In genomic region chr20:38748097-38748862, GRCh38 we compare ENCODE assay signal across 8 cellular contexts. TPM values are rescaled to one million over a fixed set of nuclear protein-coding genes. Genes with fewer than 3 reads are reported as not detected.
DNase-seq lines count a peak whose midpoint lies in the region; ATAC-seq and TF ChIP-seq lines count a peak whose summit lies in the region.

ACTR5 (plus strand) TSS chr20:38748460; CDS start chr20:38748479, 19 bp downstream.

- H3K9me3 ChIP-seq in DND-41 (ENCODE audit: insufficient read depth, low read length, severe bottlenecking) (no peaks in the 10 kb centered on the region), GM23248 (ENCODE audit: low read depth) (no peaks in the 10 kb centered on the region), KOPT-K1 (ENCODE audit: insufficient read depth, low read length, poor library complexity, severe bottlenecking) (no peaks in the 10 kb centered on the region), Panc1 (ENCODE audit: control insufficient read depth, insufficient read depth, low read depth, low read length) (no peaks in the 10 kb centered on the region), esophagus muscularis mucosa (no peaks in the 10 kb centered on the region)

- POLR2A ChIA-PET in Panc1 (lab: Charles Lee) = no interaction called here

- TF ChIP-seq CTCF in DND-41 (IDR thresholded peaks at IDR 0.05; ENCODE audit: borderline replicate concordance, extremely low read depth, low read length, poor library complexity, severe bottlenecking) = no peak
- TF ChIP-seq CTCF in Panc1 (IDR thresholded peaks at IDR 0.05) = no peak
- no peak for TF ChIP-seq CTCF in esophagus muscularis mucosa (IDR thresholded peaks at IDR 0.05)

- no peaks in the 10 kb centered on the region for H3K9me2 ChIP-seq in GM23248 (ENCODE audit: insufficient read depth)

- CTCF ChIA-PET in Panc1 (lab: Charles Lee) = interaction anchor here (0.6 to 1.0 kb wide), 2 partner anchors 90 to 114 kb away, joined by 3 read pairs; no protein-coding TSS in a partner anchor

- no TSS peak for BruUV-seq in Panc1 (replicated peaks; lab: Mats Ljungman, UMichigan)

- no peaks in the 10 kb centered on the region for H3K27me3 ChIP-seq in DND-41 (ENCODE audit: insufficient read depth, low read length, poor library complexity)
- H3K27me3 ChIP-seq in GM23248 (replicated peaks; ENCODE audit: insufficient read depth) = no peaks in the 10 kb centered on the region; the same call in 1 of the 2 replicates
- H3K27me3 ChIP-seq in Panc1 (ENCODE audit: control insufficient read depth, insufficient read depth, low read length) = no peaks in the 10 kb centered on the region
- H3K27me3 ChIP-seq in esophagus muscularis mucosa = peaks cover 0 to 6% (median 0%) of the 10 kb centered on the region in 4 donors

- TF ChIP-seq POLR2A in esophagus muscularis mucosa (IDR thresholded peaks at IDR 0.05; ENCODE audit: low read depth) = no peak

- H2AFZ ChIP-seq in DND-41 (ENCODE audit: low read depth, low read length) (peak within 1 kb of the TSS; percentile 99), GM23248 (peak within 1 kb of the TSS; percentile 96)

- 0 to 1% methylated on average over 71 to 81 of the region's 84 CpGs for WGBS in GM23248 (ENCODE audit: low coverage in 1 of 2, low lambda C conversion rate in 2 of 2, missing lambda C conversion rate in 2 of 2), 2 experiments
- WGBS in esophagus muscularis mucosa = 0% methylated on average over 49 of the region's 84 CpGs

- H3K4me3 ChIP-seq in DND-41 (ENCODE audit: low read depth in 1 of 2, low read length in 2 of 2) (peak within 1 kb of the TSS; percentile 40 to 82), GM23248 (peak within 1 kb of the TSS; percentile 88), Panc1 (ENCODE audit: low read depth in 2 of 2, low read length in 2 of 2) (peak within 1 kb of the TSS; percentile 90 to 95), esophagus muscularis mucosa (peak within 1 kb of the TSS; percentile 68 to 91 (median 79))

- H4K20me1 ChIP-seq in DND-41 (ENCODE audit: insufficient read depth, low read length) = no peaks in the 10 kb centered on the region
- H4K20me1 ChIP-seq in GM23248 (ENCODE audit: insufficient read depth) = no peaks in the 10 kb centered on the region

- peak; percentile 88 for ATAC-seq in DND-41 (ENCODE audit: insufficient read depth, low read depth)
- peak; percentile 96 for ATAC-seq in Panc1

- peaks cover 24% of the 10 kb centered on the region for H3K79me2 ChIP-seq in DND-41 (ENCODE audit: insufficient read depth, low read length)
- H3K79me2 ChIP-seq in GM23248 (ENCODE audit: insufficient read depth) = peaks cover 6% of the 10 kb centered on the region; the same call in 1 of the 2 replicates

- H3K4me1 ChIP-seq in DND-41 (ENCODE audit: insufficient read depth, low read length) (peaks cover 30% of the 10 kb centered on the region), GM23248 (ENCODE audit: insufficient read depth) (peaks cover 6% of the 10 kb centered on the region), Panc1 (ENCODE audit: control insufficient read depth, insufficient read depth, low read length) (peaks cover 14% of the 10 kb centered on the region), esophagus muscularis mucosa (peaks cover 11 to 26% (median 17%) of the 10 kb centered on the region in 4 donors)

- H3K4me2 ChIP-seq in DND-41 (ENCODE audit: insufficient read depth, low read length) = peak within 1 kb of the TSS; percentile 85
- H3K4me2 ChIP-seq in GM23248 (ENCODE audit: unreplicated experiment) = peak within 1 kb of the TSS; percentile 95

- TF ChIP-seq EP300 in esophagus muscularis mucosa (IDR thresholded peaks at IDR 0.05) = no peak

- DNase-seq in DND-41 (peak; percentile 97), GM23248 (peak; percentile 93), Panc1 (ENCODE audit: low read depth, low spot score) (peak; percentile 72), esophagus muscularis mucosa (ENCODE audit: extremely low spot score) (peak; percentile 98), myocyte (ENCODE audit: low read depth) (peak; percentile 92)
- DNase-seq in activated T-cell treated with anti-CD3 and anti-CD28 coated beads, Interleukin-2, amount 50 U/mL, for 48 hours = peak; percentile 99
- DNase-seq in stimulated activated CD8-positive, alpha-beta memory T cell treated with anti-CD3 and anti-CD28 coated beads, Interleukin-7, amount 100 ng/mL, for 24 hours (ENCODE audit: low read depth) = peak; percentile 97

- no peaks in the 10 kb centered on the region for H3F3A ChIP-seq in GM23248 (ENCODE audit: insufficient read depth)

- H3K9ac ChIP-seq in DND-41 (ENCODE audit: low read depth, low read length) (peak within 1 kb of the TSS; percentile 82), GM23248 (peak within 1 kb of the TSS; percentile 77)

- in situ Hi-C loops in GM23248 (cut with MboI) = no loop called here
- in situ Hi-C loops in Panc1 (cut with HindIII; ENCODE audit: low pct_unique_long_range_greater_than_20kb, low sequenced_read_pairs) = no loop called here

- intact Hi-C loops in Panc1 (cut with micrococcal nuclease; ENCODE audit: unreplicated experiment) (no loop called here), esophagus muscularis mucosa (cut with DNase I) (no loop called here)

- H3K36me3 ChIP-seq in DND-41 (ENCODE audit: insufficient read depth, low read length) = peaks cover 30% of the 10 kb centered on the region
- peaks cover 8% of the 10 kb centered on the region; the same call in 1 of the 2 replicates for H3K36me3 ChIP-seq in GM23248 (ENCODE audit: low read depth)
- peaks cover 28% of the 10 kb centered on the region for H3K36me3 ChIP-seq in KOPT-K1 (ENCODE audit: insufficient read depth, low read length)
- H3K36me3 ChIP-seq in Panc1 (ENCODE audit: control insufficient read depth, insufficient read depth, low read length) = peaks cover 2% of the 10 kb centered on the region
- H3K36me3 ChIP-seq in esophagus muscularis mucosa = peaks cover 3 to 16% (median 10%) of the 10 kb centered on the region in 4 donors

- H3K27ac ChIP-seq in DND-41 (ENCODE audit: low read length) = peak within 1 kb of the TSS; percentile 82
- H3K27ac ChIP-seq in GM23248 = peak within 1 kb of the TSS; percentile 60; the same call in 1 of the 2 replicates
- H3K27ac ChIP-seq in KOPT-K1 (ENCODE audit: low read depth, low read length, poor library complexity, severe bottlenecking) = peak within 1 kb of the TSS; percentile 57
- H3K27ac ChIP-seq in Panc1 (ENCODE audit: low read length) = peak within 1 kb of the TSS; percentile 84
- peak within 1 kb of the TSS; percentile 80 to 90 (median 85) for H3K27ac ChIP-seq in esophagus muscularis mucosa (replicated peaks in 1 of 4)

RNA-seq across cellular contexts. Expression of gene ACTR5, which starts in this region (rescaled TPM):
- total RNA-seq in GM23248 (2014; rRNA removed; shearing (Covaris generic)) = 3.0 and 5.1 TPM in 2 replicates
- polyA plus RNA-seq in GM23248 (2016; fragmentation: Nextera tagmentation; extraction: Ambion mirVana) = 3.4 and 4.0 TPM in 2 replicates
- total RNA-seq in Panc1 (2021; ENCODE audit: unreplicated experiment) = 12.1 TPM
- 8.8 TPM for polyA plus RNA-seq in Panc1 (2012; ENCODE audit: insufficient read length)
- total RNA-seq in esophagus muscularis mucosa = 1 to 10 TPM; 5.8 to 9.8 (median 8.6) TPM
- total RNA-seq in myocyte = 6.1 and 6.7 TPM in 2 replicates
- polyA plus RNA-seq in myocyte (2012) = 4.1 TPM

Comparison
In these comparisons a context has a peak if more than half of its experiments do, and no peak if none do; other contexts are left out.
1. Peak in every context shown above with its lines: DNase-seq, ATAC-seq, H3K4me3 ChIP-seq and H3K27ac ChIP-seq.